7 cellular contexts compared by ENCODE assay signal in the genomic region with DNA sequence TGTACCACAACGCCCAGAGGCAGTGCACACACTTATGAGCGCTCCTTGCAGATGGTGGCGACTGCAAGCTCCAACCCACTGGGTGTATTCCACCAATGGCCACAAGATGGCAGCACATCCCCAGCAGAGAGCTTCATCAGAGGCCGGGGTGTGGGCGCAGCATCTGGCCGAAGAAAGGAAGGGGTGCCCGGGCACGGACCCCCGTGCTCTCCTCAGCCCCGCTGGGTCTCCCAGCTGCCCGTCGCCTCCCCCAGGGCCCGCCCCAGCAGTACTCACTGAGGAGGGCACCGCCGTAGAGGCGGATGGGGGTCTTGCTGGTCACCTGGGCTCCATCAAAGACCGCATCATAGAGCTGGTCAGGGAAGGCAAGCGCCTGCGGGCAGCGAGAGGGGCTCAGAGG. TPM values are rescaled to one million over a fixed set of nuclear protein-coding genes. Genes with fewer than 3 reads are reported as not detected.
DNase-seq lines count a peak whose midpoint lies in the region; ATAC-seq, FAIRE-seq and TF ChIP-seq lines count a peak whose summit lies in the region.

No MANE protein-coding gene starts in this region.

- TF ChIP-seq POLR2A in GM12891 (IDR thresholded peaks at IDR 0.05; ENCODE audit: low read depth, low read length), result no peak

- no peaks in the 10 kb centered on the region for H3K36me3 ChIP-seq in effector memory CD4-positive, alpha-beta T cell (ENCODE audit: control insufficient read depth, insufficient read depth, low read length)

- no peaks in the 10 kb centered on the region for H3K27me3 ChIP-seq in effector memory CD4-positive, alpha-beta T cell (replicated peaks; ENCODE audit: control insufficient read depth, insufficient read depth, low read length, poor library complexity, severe bottlenecking)

- ATAC-seq in HG03175 (IDR thresholded peaks at IDR 0.05; ENCODE audit: unreplicated experiment), result peak; percentile 72

- CTCF ChIA-PET in activated CD4-positive, alpha-beta memory T cell treated with anti-CD3 and anti-CD28 coated beads for 36 hours (lab: Charles Lee), result interaction anchor here (0.6 to 24.0 kb wide), 39 partner anchors 9 to 907 kb away, joined by 3 to 1143 read pairs (median 4); a partner anchor contains a TSS

- no peak overlapping the region for H3K4me3 Mint-ChIP-seq in activated CD4-positive, alpha-beta memory T cell treated with anti-CD3 and anti-CD28 coated beads for 36 hours

- H3K9me3 Mint-ChIP-seq in activated CD4-positive, alpha-beta memory T cell treated with anti-CD3 and anti-CD28 coated beads for 36 hours, result no peaks in the 10 kb centered on the region

- POLR2A ChIA-PET in activated CD4-positive, alpha-beta memory T cell treated with anti-CD3 and anti-CD28 coated beads for 36 hours (lab: Charles Lee), result interaction anchor here (0.6 to 1.0 kb wide), 2 partner anchors 164 to 169 kb away, joined by 4 to 6 read pairs; no protein-coding TSS in a partner anchor

- no peaks in the 10 kb centered on the region for H3K9me3 ChIP-seq in effector memory CD4-positive, alpha-beta T cell (ENCODE audit: control insufficient read depth, low read length)

- H3K4me1 ChIP-seq in effector memory CD4-positive, alpha-beta T cell (ENCODE audit: control insufficient read depth, insufficient read depth, low read length, poor library complexity, severe bottlenecking), result peaks cover 2% of the 10 kb centered on the region

- H3K27ac ChIP-seq in effector memory CD4-positive, alpha-beta T cell (ENCODE audit: insufficient read depth, low read length, poor library complexity, severe bottlenecking), result no peak overlapping the region

- H3K27me3 Mint-ChIP-seq in activated CD4-positive, alpha-beta memory T cell treated with anti-CD3 and anti-CD28 coated beads for 36 hours, result no peaks in the 10 kb centered on the region

- no peaks in the 10 kb centered on the region for H3K36me3 Mint-ChIP-seq in activated CD4-positive, alpha-beta memory T cell treated with anti-CD3 and anti-CD28 coated beads for 36 hours

- peak; percentile 85 for FAIRE-seq in GM12891 (lab: Jason Lieb, UNC)

- H3K4me1 Mint-ChIP-seq in activated CD4-positive, alpha-beta memory T cell treated with anti-CD3 and anti-CD28 coated beads for 36 hours (ENCODE audit: low read depth), result no peaks in the 10 kb centered on the region

- DNase-seq in GM12891 (ENCODE audit: insufficient read length, low spot score), result peak; percentile 84
- peak; percentile 67 for DNase-seq in NCI-H748 treated with DMSO at 0.1 percent for 48 hours (lab: John Stamatoyannopoulos, UW)
- peak; percentile 89 for DNase-seq in activated CD4-positive, alpha-beta memory T cell treated with anti-CD3 and anti-CD28 coated beads for 36 hours
- peak; percentile 55 to 72 (median 63) for DNase-seq in effector memory CD4-positive, alpha-beta T cell
- peak; percentile 83 for DNase-seq in midbrain (lab: John Stamatoyannopoulos, UW)
- DNase-seq in stimulated activated CD8-positive, alpha-beta memory T cell treated with anti-CD3 and anti-CD28 coated beads, Interleukin-4, amount 100 ng/mL, for 24 hours (ENCODE audit: low read depth), result peak; percentile 73

- no peak overlapping the region for H3K27ac Mint-ChIP-seq in activated CD4-positive, alpha-beta memory T cell treated with anti-CD3 and anti-CD28 coated beads for 36 hours

- intact Hi-C loops in activated CD4-positive, alpha-beta memory T cell treated with anti-CD3 and anti-CD28 coated beads for 36 hours (cut with micrococcal nuclease), result loop anchor here (1.0 to 10.0 kb wide), 3 partner anchors 167 to 838 kb away; no protein-coding TSS in a partner anchor

- H3K4me3 ChIP-seq in effector memory CD4-positive, alpha-beta T cell (ENCODE audit: insufficient read depth, low read depth, low read length, poor library complexity, severe bottlenecking), result no peak overlapping the region

TF ChIP-seq in GM12891, 5 proteins besides CTCF, POLR2A, EP300 and RAD21:
- no peak for TF ChIP-seq POLR2AphosphoS5 (IDR thresholded peaks at IDR 0.05; ENCODE audit: low read depth, low read length)
- TF ChIP-seq PAX5 (IDR thresholded peaks at IDR 0.05; ENCODE audit: insufficient read depth, low read length, severe bottlenecking), result no peak
- TF ChIP-seq TAF1 (IDR thresholded peaks at IDR 0.05; ENCODE audit: low read depth, low read length), result no peak
- TF ChIP-seq SPI1 (IDR thresholded peaks at IDR 0.05; ENCODE audit: low read depth, low read length), result no peak
- TF ChIP-seq POU2F2 (IDR thresholded peaks at IDR 0.05; ENCODE audit: low read depth, low read length), result no peak; the same call in 1 of the 2 replicates

RNA-seq across cellular contexts. Expression of a gene that starts 14.2 kb away (rescaled TPM):
- 0.42 TPM for polyA plus RNA-seq in GM12891 (2012; ENCODE audit: low read depth, missing spikeins)
- total RNA-seq in activated CD4-positive, alpha-beta memory T cell treated with anti-CD3 and anti-CD28 coated beads for 36 hours, result 10 to 100 TPM; 15.7 to 17.6 TPM
